Comparison of ENCODE assay signal across 8 cellular contexts in the genomic region with DNA sequence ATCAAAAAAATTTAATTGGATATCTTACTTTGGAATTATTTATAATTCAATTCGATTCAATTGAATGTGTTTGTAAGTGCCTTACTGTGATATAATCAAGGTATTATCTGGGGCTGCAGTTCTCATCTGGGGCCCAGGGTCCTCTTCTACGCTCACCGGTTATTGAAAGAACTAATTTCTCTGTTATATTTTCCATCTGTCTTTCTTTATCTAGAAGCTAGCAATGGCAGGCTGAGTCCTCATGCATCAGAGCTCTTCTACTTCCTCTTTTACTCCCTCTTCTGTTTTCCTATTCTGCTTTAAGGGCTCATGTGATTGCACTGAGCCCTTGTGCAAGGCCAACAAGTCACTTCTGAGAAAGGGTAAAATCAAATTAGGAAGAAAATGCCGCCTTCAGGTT.
DNase-seq lines count a peak whose midpoint lies in the region; ATAC-seq lines count a peak whose summit lies in the region.

No MANE protein-coding gene starts in this region.

- DNase-seq in Ammon's horn (ENCODE audit: low spot score) (peak; percentile 17), OCI-M1 (lab: John Stamatoyannopoulos, UW) (peak; percentile 89), globus pallidus (ENCODE audit: low spot score) (peak; percentile 10)

- ATAC-seq in GM18868 (IDR thresholded peaks at IDR 0.05; ENCODE audit: unreplicated experiment) = peak; percentile 96
- peak; percentile 94 for ATAC-seq in GM21367 (IDR thresholded peaks at IDR 0.05; ENCODE audit: unreplicated experiment)
- ATAC-seq in HG02623 (IDR thresholded peaks at IDR 0.05; ENCODE audit: unreplicated experiment) = peak; percentile 93
- peak; percentile 90 for ATAC-seq in HG03066 (IDR thresholded peaks at IDR 0.05; ENCODE audit: low read depth, unreplicated experiment)
- peak; percentile 95 for ATAC-seq in HG03565 (IDR thresholded peaks at IDR 0.05; ENCODE audit: unreplicated experiment)

Comparison
In these comparisons a context has a peak if more than half of its experiments do, and no peak if none do; other contexts are left out.
1. Peak in every context shown above with its lines: DNase-seq and ATAC-seq.
2. DNase-seq: peak in every context shown above with its lines; median percentile 89 in OCI-M1; 17 in Ammon's horn; 10 in globus pallidus.